ENCODE assay signal across 9 cellular contexts in the genomic region with DNA sequence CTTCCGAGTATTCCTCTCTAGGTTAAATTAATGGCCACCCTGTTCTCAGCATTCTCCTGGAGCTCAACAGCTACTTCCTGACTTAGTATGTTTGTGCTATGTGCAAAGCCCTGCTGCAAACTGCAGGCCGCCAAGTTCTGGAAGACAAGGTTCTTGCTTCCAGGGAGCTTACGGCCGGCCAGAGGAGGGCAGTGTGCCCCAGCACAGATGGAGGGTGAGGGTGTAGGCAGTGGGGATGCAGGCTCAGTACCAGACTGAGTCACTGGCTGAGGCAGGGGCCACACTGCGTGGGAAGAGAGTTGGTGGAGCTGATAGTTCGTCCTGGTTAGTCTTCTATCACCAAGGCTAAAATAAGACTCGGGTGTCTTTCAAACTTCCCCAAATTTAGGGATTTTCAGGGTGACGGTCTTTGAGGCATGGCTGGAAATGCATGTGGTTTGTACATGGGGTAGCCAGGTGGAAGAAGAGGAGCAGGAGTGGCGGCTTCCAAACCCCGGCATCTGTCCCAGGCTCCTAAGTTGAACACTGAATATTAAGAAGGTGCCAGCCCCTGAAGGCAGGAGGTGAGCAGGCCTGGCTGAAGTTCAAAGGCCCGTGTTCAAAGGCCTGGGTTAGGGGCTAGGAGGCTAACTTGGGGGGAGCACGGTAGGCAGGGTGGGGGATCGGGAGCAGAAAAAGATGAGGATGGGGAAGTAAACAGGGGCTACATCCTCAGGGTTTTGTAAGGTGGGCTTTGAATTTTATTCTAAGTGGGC. TPM values are rescaled to one million over a fixed set of nuclear protein-coding genes. Genes with fewer than 3 reads are reported as not detected.
A peak's percentile ranks its signal among the peaks of the same experiment; 100 is the strongest.
DNase-seq lines count a peak whose midpoint lies in the region; ATAC-seq and TF ChIP-seq lines count a peak whose summit lies in the region.
"Had no signal": no experiment of that assay in that cellular context is flagged by ENCODE, and none has a peak within 500 bp of the region (broad histone marks: within the 10 kb centered on the region; RNA-seq: fewer than 3 reads in every experiment).

No MANE protein-coding gene starts in this region.

- H3K27ac ChIP-seq in VCaP = peak overlapping the region; percentile 34

- DNase-seq in DMS53 (lab: John Stamatoyannopoulos, UW) (peak; percentile 43), DMS53 treated with DMSO at 0.1 percent for 48 hours (lab: John Stamatoyannopoulos, UW; ENCODE audit: unreplicated experiment) (no peak), H7 (peak; percentile 81), kidney tubule cell (ENCODE audit: low spot score) (peak; percentile 49), SHP77 (lab: John Stamatoyannopoulos, UW) (no peak), OCI-M2 (lab: John Stamatoyannopoulos, UW; ENCODE audit: unreplicated experiment) (no peak)
- DNase-seq: activated B cell treated with CpG ODN at 0.5 μM for 24 hours had no signal

- TF ChIP-seq CTCF in VCaP (conservative IDR thresholded peaks at IDR 0.05) = peak; percentile 49; the same call in 1 of the 2 replicates

- H3K27me3 ChIP-seq in H7 (ENCODE audit: control insufficient read depth, insufficient read depth, low read length) = peaks cover 1% of the 10 kb centered on the region; the same call in 1 of the 2 replicates

- H3K4me3 ChIP-seq in H7 (ENCODE audit: insufficient read depth, low read depth, low read length) = no peak overlapping the region

- ATAC-seq in HG02970 (IDR thresholded peaks at IDR 0.05; ENCODE audit: low FRiP score, unreplicated experiment) = no peak

- no peaks in the 10 kb centered on the region for H3K36me3 ChIP-seq in H7 (replicated peaks; ENCODE audit: control insufficient read depth, insufficient read depth, low read length)

RNA-seq across cellular contexts. Expression of a gene that starts 42.9 kb away (rescaled TPM):
- 13.0 and 20.1 TPM in 2 replicates for total RNA-seq in H7 (2014; rRNA removed; shearing (Covaris generic))

Comparison
In these comparisons a context has a peak if more than half of its experiments do, and no peak if none do; other contexts are left out.
1. DNase-seq: peak in DMS53 (single experiment), H7 (single experiment) and kidney tubule cell (single experiment); none in DMS53 treated with DMSO at 0.1 percent for 48 hours (single experiment), SHP77 (0 of 2) and OCI-M2 (single experiment).